Comparison of ENCODE assay signal across 8 cellular contexts in genomic region chr1:3407021-3407420, GRCh38. TPM values are rescaled to one million over a fixed set of nuclear protein-coding genes. Genes with fewer than 3 reads are reported as not detected.
"Had no signal": no experiment of that assay in that cellular context is flagged by ENCODE, and none has a peak within 500 bp of the region (broad histone marks: within the 10 kb centered on the region; RNA-seq: fewer than 3 reads in every experiment).

No MANE protein-coding gene starts in this region.

- FAIRE-seq: G401.6, GM12878, GM12891, GM12892, GM18507, GM19239 had no signal

- DNase-seq: GDM1, GF-D8 had no signal

- H3K4me3 ChIP-seq: GM12878 had no signal

RNA-seq across cellular contexts. Expression of gene ARHGEF16, which starts 47.4 kb away (rescaled TPM):
- total RNA-seq: GM12878 had no signal
- polyA plus RNA-seq: GM12878 had no signal
